Comparison of ENCODE assay signal across 26 cellular contexts in the genomic region with DNA sequence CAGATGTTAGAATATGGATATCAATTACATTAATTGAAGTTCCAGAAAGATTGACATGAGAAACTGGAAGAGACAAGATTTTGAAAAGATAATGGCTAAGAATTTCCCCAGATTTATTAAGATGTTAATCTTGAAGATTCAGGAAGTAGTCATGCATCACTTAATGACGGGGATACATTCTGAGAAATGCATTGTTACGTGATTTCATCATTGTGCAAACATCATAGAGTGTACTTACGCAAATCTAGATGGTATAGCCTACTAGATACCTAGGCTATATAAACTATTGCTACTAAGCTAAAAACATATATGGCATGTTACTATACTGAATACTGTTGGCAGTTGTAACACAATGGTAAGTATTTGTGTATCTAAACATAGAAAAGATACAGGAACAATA. TPM values are rescaled to one million over a fixed set of nuclear protein-coding genes. Genes with fewer than 3 reads are reported as not detected.
DNase-seq lines count a peak whose midpoint lies in the region; ATAC-seq, FAIRE-seq and TF ChIP-seq lines count a peak whose summit lies in the region.
"Had no signal": no experiment of that assay in that cellular context is flagged by ENCODE, and none has a peak within 500 bp of the region (broad histone marks: within the 10 kb centered on the region; RNA-seq: fewer than 3 reads in every experiment).

No MANE protein-coding gene starts in this region.

- no peak overlapping the region for H3K14ac ChIP-seq in IMR-90 (replicated peaks; ENCODE audit: low read depth, low read length)

- intact Hi-C loops in HepG2 (cut with micrococcal nuclease; ENCODE audit: unreplicated experiment) = no loop called here
- intact Hi-C loops in right lobe of liver (cut with DNase I) = no loop called here
- intact Hi-C loops in IMR-90 (cut with micrococcal nuclease) = no loop called here
- intact Hi-C loops in K562 (cut with micrococcal nuclease) = no loop called here

- H3K27me3 ChIP-seq in HepG2 (ENCODE audit: control insufficient read depth in 1 of 2, insufficient read depth in 2 of 2, low read length in 2 of 2) = no peaks in the 10 kb centered on the region; a peak in 1 of 5 replicates
- no peaks in the 10 kb centered on the region for H3K27me3 ChIP-seq in right lobe of liver
- H3K27me3 ChIP-seq in IMR-90 (ENCODE audit: control insufficient read depth, insufficient read depth, low read length) = no peaks in the 10 kb centered on the region; the same call in 1 of the 2 replicates
- H3K27me3 ChIP-seq in K562 (ENCODE audit: control insufficient read depth in 2 of 2, insufficient read depth in 2 of 2, low read length in 2 of 2) = no peaks in the 10 kb centered on the region
- H3K27me3 ChIP-seq: BLaER1, SJSA1 had no signal

- H3K4me3 Mint-ChIP-seq in activated T-cell treated with anti-CD3 and anti-CD28 coated beads, Interleukin-2, amount 50 U/mL, for 24 hours = no peak overlapping the region
- H3K4me3 Mint-ChIP-seq: CD4-positive, alpha-beta memory T cell; H9 had no signal

- H3K9me3 ChIP-seq in HepG2 (ENCODE audit: low read length) (peaks cover 5% of the 10 kb centered on the region; the same call in 1 of the 2 replicates), right lobe of liver (no peaks in the 10 kb centered on the region), IMR-90 (ENCODE audit: control insufficient read depth, insufficient read depth, low read length) (no peaks in the 10 kb centered on the region), K562 (replicated peaks; ENCODE audit: control insufficient read depth, insufficient read depth, low read depth, low read length) (no peaks in the 10 kb centered on the region)
- H3K9me3 ChIP-seq: Caco-2, SJSA1 had no signal

- H2AK9ac ChIP-seq in IMR-90 (replicated peaks; ENCODE audit: low read depth, low read length, poor library complexity) = no peak overlapping the region

- H3K9ac ChIP-seq in HepG2 (ENCODE audit: insufficient read depth, low read depth, low read length) (no peak overlapping the region), IMR-90 (ENCODE audit: low read depth, low read length) (no peak overlapping the region), K562 (ENCODE audit: insufficient read depth in 1 of 2, low read depth in 2 of 2, low read length in 2 of 2) (no peak overlapping the region)
- H3K9ac ChIP-seq: BLaER1, GM23248 had no signal

- TF ChIP-seq RAD21 in HepG2 (CRISPR knock-in tag; IDR thresholded peaks at IDR 0.05) = no peak
- no peak for TF ChIP-seq RAD21 in IMR-90 (IDR thresholded peaks at IDR 0.05; ENCODE audit: low read length)
- TF ChIP-seq RAD21 in K562 (CRISPR knock-in tag; conservative IDR thresholded peaks at IDR 0.05 in 1 of 2, IDR thresholded peaks at IDR 0.05 in 1 of 2) = no peak

- no peak for TF ChIP-seq EP300 in HepG2 (IDR thresholded peaks at IDR 0.05; ENCODE audit: low read depth in 2 of 2, low read length in 2 of 2)
- TF ChIP-seq EP300 in HepG2 (CRISPR knock-in tag; IDR thresholded peaks at IDR 0.05; ENCODE audit: borderline replicate concordance) = no peak
- no peak for TF ChIP-seq EP300 in K562 (IDR thresholded peaks at IDR 0.05; ENCODE audit: low read length)

- H2AFZ ChIP-seq in HepG2 (ENCODE audit: low read length) (no peak overlapping the region), IMR-90 (replicated peaks; ENCODE audit: low read length, poor library complexity) (no peak overlapping the region), K562 (ENCODE audit: low read depth, low read length) (no peak overlapping the region)
- H2AFZ ChIP-seq: GM23248 had no signal

- H2BK15ac ChIP-seq in IMR-90 (ENCODE audit: low read depth, low read length) = no peak overlapping the region

- H3K23ac ChIP-seq in IMR-90 (ENCODE audit: low read depth, low read length) = no peak overlapping the region

- H4K20me1 ChIP-seq in HepG2 (ENCODE audit: insufficient read depth, low read length) (no peaks in the 10 kb centered on the region), IMR-90 (ENCODE audit: insufficient read depth, low read length) (no peaks in the 10 kb centered on the region), K562 (replicated peaks; ENCODE audit: control insufficient read depth, insufficient read depth, low read length) (no peaks in the 10 kb centered on the region)
- H4K20me1 ChIP-seq: BLaER1 had no signal

- no peaks in the 10 kb centered on the region for H3K9me3 Mint-ChIP-seq in activated T-cell treated with anti-CD3 and anti-CD28 coated beads, Interleukin-2, amount 50 U/mL, for 24 hours
- H3K9me3 Mint-ChIP-seq: CD4-positive, alpha-beta memory T cell; H9; HFFc6 had no signal

- H3K79me1 ChIP-seq in IMR-90 (ENCODE audit: low read depth in 1 of 2, low read length in 2 of 2) = no peaks in the 10 kb centered on the region

- no peaks in the 10 kb centered on the region for H3K36me3 Mint-ChIP-seq in activated T-cell treated with anti-CD3 and anti-CD28 coated beads, Interleukin-2, amount 50 U/mL, for 24 hours (ENCODE audit: low read depth)
- H3K36me3 Mint-ChIP-seq: CD4-positive, alpha-beta memory T cell had no signal

- H3K56ac ChIP-seq in IMR-90 (ENCODE audit: extremely low read depth, insufficient read depth, low read length) = no peak overlapping the region

- no peaks in the 10 kb centered on the region for H3K4me1 Mint-ChIP-seq in activated T-cell treated with anti-CD3 and anti-CD28 coated beads, Interleukin-2, amount 50 U/mL, for 24 hours (ENCODE audit: low read depth)
- H3K4me1 Mint-ChIP-seq: CD4-positive, alpha-beta memory T cell; H9 had no signal

- no peak overlapping the region for H2BK20ac ChIP-seq in IMR-90 (ENCODE audit: low read depth, low read length)

- H2BK120ac ChIP-seq in IMR-90 (ENCODE audit: low read depth, low read length) = no peak overlapping the region

- H3K4me3 ChIP-seq in HepG2 (replicated peaks in 1 of 3; ENCODE audit: insufficient read depth in 1 of 3, low read depth in 2 of 3, low read length in 3 of 3) = no peak overlapping the region
- H3K4me3 ChIP-seq in right lobe of liver = no peak overlapping the region
- H3K4me3 ChIP-seq in IMR-90 (ENCODE audit: insufficient read depth, low read depth, low read length) = no peak overlapping the region
- H3K4me3 ChIP-seq in K562 = no peak overlapping the region
- H3K4me3 ChIP-seq: BLaER1, GM23248, SJSA1 had no signal

- DNase-seq in HepG2 (ENCODE audit: low spot score) (no peak), right lobe of liver (no peak), IMR-90 (no peak), K562 (ENCODE audit: extremely low read depth in 1 of 4, low spot score in 3 of 4) (no peak), DMS79 treated with DMSO at 0.1 percent for 48 hours (lab: John Stamatoyannopoulos, UW) (no peak), NCI-H226 (no peak)
- no peak for DNase-seq in activated T-cell treated with anti-CD3 and anti-CD28 coated beads, Interleukin-2, amount 50 U/mL, for 24 hours
- DNase-seq: ACHN; Caco-2; CD4-positive, alpha-beta memory T cell; DMS 273 treated with DMSO at 0.1 percent for 48 hours; GM23248; H9; HFFc6; KG1; NCI-H1417; NCI-H1694 treated with DMSO at 0.1 percent for 48 hours; NCI-H2081 treated with DMSO at 0.1 percent for 48 hours; NCI-H510A treated with DMSO at 0.1 percent for 48 hours; NCI-H748 treated with DMSO at 0.1 percent for 48 hours; NK-92 treated with Interleukin-12 subunit alpha and Interleukin-12 subunit beta, amount 100 ng/mL, for 24 hours; T-helper 1 cell; T-helper 9 cell had no signal

- no peak overlapping the region for H4K5ac ChIP-seq in IMR-90 (ENCODE audit: low read depth, low read length)

- TF ChIP-seq CTCF in HepG2 (CRISPR knock-in tag; IDR thresholded peaks at IDR 0.05) (no peak), right lobe of liver (IDR thresholded peaks at IDR 0.05) (no peak), IMR-90 (conservative IDR thresholded peaks at IDR 0.05; ENCODE audit: low read depth, low read length) (no peak), K562 (IDR thresholded peaks at IDR 0.05 in 2 of 3, conservative IDR thresholded peaks at IDR 0.05 in 1 of 3; ENCODE audit: insufficient read depth in 2 of 3, low read depth in 1 of 3, low read length in 3 of 3) (no peak)

- FAIRE-seq in HepG2 (lab: Jason Lieb, UNC) = no peak
- no peak for FAIRE-seq in K562 (lab: Jason Lieb, UNC)

- no peak for ATAC-seq in HepG2
- ATAC-seq in right lobe of liver = no peak
- ATAC-seq in IMR-90 (ENCODE audit: low read depth) = no peak
- no peak for ATAC-seq in K562
- ATAC-seq: Right ventricle myocardium inferior had no signal

- CTCF ChIA-PET in HepG2 (lab: Yijun Ruan, JAX; ENCODE audit: low intra/inter-chr PET ratio, low total read pairs) = no interaction called here
- CTCF ChIA-PET in IMR-90 (lab: Yijun Ruan, JAX) = no interaction called here
- CTCF ChIA-PET in K562 (lab: Yijun Ruan, JAX; ENCODE audit: low intra/inter-chr PET ratio) = no interaction called here

- H3K18ac ChIP-seq in IMR-90 (ENCODE audit: low read depth, low read length) = no peak overlapping the region

- 36% methylated on average over 3 of the region's 3 CpGs for WGBS in HepG2 (ENCODE audit: low lambda C conversion rate)
- 84% methylated on average over 3 of the region's 3 CpGs for WGBS in right lobe of liver (ENCODE audit: insufficient coverage, low coverage, low lambda C conversion rate, missing lambda C conversion rate)
- no CpG with 5 or more reads among the region's 3 CpGs for WGBS in IMR-90 (ENCODE audit: extremely low coverage in 2 of 2, insufficient read length in 1 of 2), 2 experiments
- 61% methylated on average over 3 of the region's 3 CpGs for WGBS in K562 (ENCODE audit: insufficient coverage, low coverage, missing lambda C conversion rate)

- no peak overlapping the region for H3K4me2 ChIP-seq in HepG2 (ENCODE audit: low read depth, low read length)
- no peak overlapping the region for H3K4me2 ChIP-seq in IMR-90 (ENCODE audit: low read depth, low read length)
- H3K4me2 ChIP-seq in K562 (ENCODE audit: insufficient read depth, low read length) = no peak overlapping the region

- peaks cover 12% of the 10 kb centered on the region for H3K4me1 ChIP-seq in HepG2 (ENCODE audit: insufficient read depth, low read length)
- H3K4me1 ChIP-seq in right lobe of liver = no peaks in the 10 kb centered on the region
- no peaks in the 10 kb centered on the region for H3K4me1 ChIP-seq in IMR-90 (ENCODE audit: control insufficient read depth, insufficient read depth, low read length)
- H3K4me1 ChIP-seq in K562 (replicated peaks in 1 of 2; ENCODE audit: control insufficient read depth in 2 of 2, insufficient read depth in 2 of 2, low read length in 2 of 2) = peaks cover 0 to 11% of the 10 kb centered on the region in 2 experiments; a peak in 1 of 5 replicates
- H3K4me1 ChIP-seq: Caco-2, SJSA1 had no signal

- no peak overlapping the region for H3K27ac ChIP-seq in HepG2 (ENCODE audit: extremely low read length, insufficient read depth, low read length)
- no peak overlapping the region for H3K27ac ChIP-seq in right lobe of liver
- no peak overlapping the region for H3K27ac ChIP-seq in IMR-90 (ENCODE audit: insufficient read depth, low read length)
- no peak overlapping the region for H3K27ac ChIP-seq in K562 (ENCODE audit: extremely low read depth, low read depth, low read length)
- H3K27ac ChIP-seq: BLaER1, GM23248, SJSA1 had no signal

- H3K4ac ChIP-seq in IMR-90 (ENCODE audit: low read depth, low read length) = no peak overlapping the region

- dilution Hi-C loops in IMR-90 (cut with HindIII; ENCODE audit: low sequenced_read_pairs, unreplicated experiment) = no loop called here

- H2BK5ac ChIP-seq in IMR-90 (ENCODE audit: low read depth, low read length, poor library complexity, severe bottlenecking) = no peak overlapping the region

- H3K27ac Mint-ChIP-seq in activated T-cell treated with anti-CD3 and anti-CD28 coated beads, Interleukin-2, amount 50 U/mL, for 24 hours = no peak overlapping the region
- H3K27ac Mint-ChIP-seq: CD4-positive, alpha-beta memory T cell; H9; HFFc6 had no signal

- H3K9me1 ChIP-seq in IMR-90 (ENCODE audit: insufficient read depth, low read length) = no peaks in the 10 kb centered on the region; the same call in 1 of the 2 replicates
- H3K9me1 ChIP-seq in K562 (ENCODE audit: control insufficient read depth, insufficient read depth, low read length) = no peaks in the 10 kb centered on the region

- POLR2A ChIA-PET in HepG2 (lab: Yijun Ruan, JAX) (no interaction called here), IMR-90 (lab: Charles Lee; ENCODE audit: unreplicated experiment) (interaction anchor here (0.5 kb wide), 1 partner anchor 26 kb away, joined by 3 read pairs; no protein-coding TSS in a partner anchor), K562 (lab: Yijun Ruan, JAX) (no interaction called here)

- no peaks in the 10 kb centered on the region for H3K79me2 ChIP-seq in HepG2 (ENCODE audit: insufficient read depth, low read length)
- no peaks in the 10 kb centered on the region for H3K79me2 ChIP-seq in K562 (ENCODE audit: control insufficient read depth, insufficient read depth, low read length)

- no TSS peak for BruUV-seq in HepG2 (replicated peaks; lab: Mats Ljungman, UMichigan)
- no TSS peak for BruUV-seq in IMR-90 (replicated peaks; lab: Mats Ljungman, UMichigan)
- BruUV-seq in K562 (replicated peaks; lab: Mats Ljungman, UMichigan) = no TSS peak

- no peak overlapping the region for H4K8ac ChIP-seq in IMR-90 (ENCODE audit: low read depth in 2 of 2, low read length in 2 of 2)

- in situ Hi-C loops in HepG2 (cut with HindIII; ENCODE audit: extremely low pct_ligation_motif_present, low pct_unique_long_range_greater_than_20kb) (no loop called here), IMR-90 (cut with MboI; ENCODE audit: low sequenced_read_pairs) (no loop called here), K562 (cut with MboI) (no loop called here)

- no peaks in the 10 kb centered on the region for H3K27me3 Mint-ChIP-seq in activated T-cell treated with anti-CD3 and anti-CD28 coated beads, Interleukin-2, amount 50 U/mL, for 24 hours

- no peak overlapping the region for H2AK5ac ChIP-seq in IMR-90 (ENCODE audit: low read depth, low read length)

- no peak for TF ChIP-seq POLR2A in HepG2 (IDR thresholded peaks at IDR 0.05; ENCODE audit: insufficient read depth in 1 of 2, low read depth in 2 of 2, low read length in 2 of 2)
- TF ChIP-seq POLR2A in right lobe of liver (IDR thresholded peaks at IDR 0.05) = no peak
- TF ChIP-seq POLR2A in IMR-90 (IDR thresholded peaks at IDR 0.05; ENCODE audit: low read depth, low read length) = no peak
- no peak for TF ChIP-seq POLR2A in K562 (conservative IDR thresholded peaks at IDR 0.05)

- H3K36me3 ChIP-seq in HepG2 (replicated peaks in 1 of 2; ENCODE audit: control insufficient read depth in 1 of 2, insufficient read depth in 2 of 2, low read length in 2 of 2) (no peaks in the 10 kb centered on the region), right lobe of liver (no peaks in the 10 kb centered on the region), IMR-90 (ENCODE audit: control insufficient read depth, insufficient read depth, low read length) (no peaks in the 10 kb centered on the region), K562 (ENCODE audit: control insufficient read depth, insufficient read depth, low read length) (no peaks in the 10 kb centered on the region)
- H3K36me3 ChIP-seq: BLaER1, SJSA1 had no signal

- no peak overlapping the region for H4K91ac ChIP-seq in IMR-90 (ENCODE audit: insufficient read depth, low read depth, low read length)

RNA-seq across cellular contexts. Expression of gene CHMP3, which starts 6.8 kb away (rescaled TPM):
- total RNA-seq in HepG2 (2016; rRNA removed; fragmentation: Illumina TruSeq; extraction: Trizol) (114 and 154 TPM in 2 replicates), right lobe of liver (10 to 100 TPM; 16.2 to 29.3 (median 24.4) TPM), IMR-90 (2012; rRNA removed) (38.4 and 81.4 TPM in 2 replicates), K562 (2014; rRNA removed) (26.2 and 27.3 TPM in 2 replicates), K562 (2014; rRNA removed; fragmentation: Illumina TruSeq; extraction: Trizol) (31.7 and 37.1 TPM in 2 replicates), K562 (2015; rRNA removed; fragmentation: Illumina TruSeq; extraction: Trizol) (38.8 and 40.3 TPM in 2 replicates), K562 (2021) (31.1 and 37.7 TPM in 2 replicates)
- 71.2 and 80.6 TPM in 2 replicates for total RNA-seq in HepG2 (2016; cell fraction: cytosol; rRNA removed; fragmentation: Illumina TruSeq; extraction: Trizol; ENCODE audit: low read depth)
- total RNA-seq in HepG2 (2016; cell fraction: insoluble cytoplasmic fraction; rRNA removed; fragmentation: Illumina TruSeq; extraction: Trizol) = 108 and 156 TPM in 2 replicates
- total RNA-seq in HepG2 (2016; cell fraction: membrane; rRNA removed; fragmentation: Illumina TruSeq; extraction: Trizol) = 138 and 146 TPM in 2 replicates
- total RNA-seq in HepG2 (2016; cell fraction: nucleus; rRNA removed; fragmentation: Illumina TruSeq; extraction: Trizol) = 48.2 and 51.8 TPM in 2 replicates
- polyA plus RNA-seq in HepG2 (2011; rRNA removed) (53.9 and 64.1 TPM in 2 replicates), IMR-90 (2012; rRNA removed) (61.0 and 84.6 TPM in 2 replicates), K562 (2011; rRNA removed) (22.5 and 42.8 TPM in 2 replicates), K562 (2014; fragmentation: Illumina TruSeq; extraction: Trizol) (49.7 and 52.5 TPM in 2 replicates), K562 (2014; fragmentation: Nextera tagmentation; extraction: Ambion mirVana) (10 to 100 TPM; 20.6 to 26.3 TPM), K562 (2014; rRNA removed) (21.8 and 23.2 TPM in 2 replicates)
- 41.7 and 60.7 TPM in 2 replicates for polyA plus RNA-seq in HepG2 (2011; cell fraction: cytosol; rRNA removed)
- 13.1 and 19.6 TPM in 2 replicates for polyA plus RNA-seq in HepG2 (2011; cell fraction: nucleus; rRNA removed)
- 82.9 and 84.9 TPM in 2 replicates for polyA plus RNA-seq in HepG2 (2012)
- polyA plus RNA-seq in HepG2 (2016; cell fraction: cytosol; fragmentation: Illumina TruSeq; extraction: Trizol; ENCODE audit: low read depth) = 151 and 156 TPM in 2 replicates
- polyA plus RNA-seq in HepG2 (2016; cell fraction: insoluble cytoplasmic fraction; fragmentation: Illumina TruSeq; extraction: Trizol; ENCODE audit: low read depth) = 190 and 193 TPM in 2 replicates
- polyA plus RNA-seq in HepG2 (2016; cell fraction: membrane; fragmentation: Illumina TruSeq; extraction: Trizol; ENCODE audit: low read depth) = 182 and 183 TPM in 2 replicates
- polyA plus RNA-seq in HepG2 (2016; cell fraction: nucleus; fragmentation: Illumina TruSeq; extraction: Trizol; ENCODE audit: insufficient read depth, low read depth) = 65.8 and 79.0 TPM in 2 replicates
- polyA minus RNA-seq in HepG2 (2011; rRNA and poly(A)+ RNA removed; ENCODE audit: low replicate concordance) = 27.5 and 37.8 TPM in 2 replicates
- 26.5 and 29.3 TPM in 2 replicates for polyA minus RNA-seq in HepG2 (2011; cell fraction: cytosol; rRNA and poly(A)+ RNA removed)
- polyA minus RNA-seq in HepG2 (2011; cell fraction: nucleus; rRNA and poly(A)+ RNA removed) = 32.2 and 43.8 TPM in 2 replicates
- 19.9 and 31.0 TPM in 2 replicates for polyA plus RNA-seq in IMR-90 (2012; cell fraction: cytosol; rRNA removed)
- polyA plus RNA-seq in IMR-90 (2012; cell fraction: nucleus; rRNA removed; ENCODE audit: low replicate concordance) = 4.6 and 24.0 TPM in 2 replicates
- total RNA-seq in K562 (2011; cell fraction: chromatin; rRNA removed; ENCODE audit: low replicate concordance) = 9.9 and 28.2 TPM in 2 replicates
- 5.9 and 8.0 TPM in 2 replicates for total RNA-seq in K562 (2011; cell fraction: nucleolus; rRNA removed)
- 13.9 and 25.6 TPM in 2 replicates for total RNA-seq in K562 (2011; cell fraction: nucleoplasm; rRNA removed)
- 13.2 and 18.0 TPM in 2 replicates for polyA plus RNA-seq in K562 (2011; cell fraction: cytosol; rRNA removed)
- 6.0 and 9.3 TPM in 2 replicates for polyA plus RNA-seq in K562 (2011; cell fraction: nucleus; rRNA removed)
- 33.4 and 54.2 TPM in 2 replicates for polyA plus RNA-seq in K562 (2012)
- 35.9 and 37.7 TPM in 2 replicates for polyA minus RNA-seq in K562 (2011; rRNA and poly(A)+ RNA removed)
- polyA minus RNA-seq in K562 (2011; cell fraction: cytosol; rRNA and poly(A)+ RNA removed) = 9.6 and 10.2 TPM in 2 replicates
- polyA minus RNA-seq in K562 (2011; cell fraction: nucleus; rRNA and poly(A)+ RNA removed) = 6.1 and 8.0 TPM in 2 replicates

RNA-seq across cellular contexts. Expression of gene RNF103, which starts 53.6 kb away (rescaled TPM):
- total RNA-seq in HepG2 (2016; rRNA removed; fragmentation: Illumina TruSeq; extraction: Trizol) = 12.6 and 19.8 TPM in 2 replicates
- 1.5 and 1.9 TPM in 2 replicates for total RNA-seq in HepG2 (2016; cell fraction: cytosol; rRNA removed; fragmentation: Illumina TruSeq; extraction: Trizol; ENCODE audit: low read depth)
- total RNA-seq in HepG2 (2016; cell fraction: insoluble cytoplasmic fraction; rRNA removed; fragmentation: Illumina TruSeq; extraction: Trizol) = 11.0 and 21.0 TPM in 2 replicates
- total RNA-seq in HepG2 (2016; cell fraction: membrane; rRNA removed; fragmentation: Illumina TruSeq; extraction: Trizol) = 6.1 and 6.2 TPM in 2 replicates
- 39.4 and 41.8 TPM in 2 replicates for total RNA-seq in HepG2 (2016; cell fraction: nucleus; rRNA removed; fragmentation: Illumina TruSeq; extraction: Trizol)
- 19.6 and 21.1 TPM in 2 replicates for polyA plus RNA-seq in HepG2 (2011; rRNA removed)
- polyA plus RNA-seq in HepG2 (2011; cell fraction: cytosol; rRNA removed) = 8.2 and 16.0 TPM in 2 replicates
- polyA plus RNA-seq in HepG2 (2011; cell fraction: nucleus; rRNA removed) = 22.3 and 24.0 TPM in 2 replicates
- polyA plus RNA-seq in HepG2 (2012) = 38.7 and 39.1 TPM in 2 replicates
- 1.5 and 1.6 TPM in 2 replicates for polyA plus RNA-seq in HepG2 (2016; cell fraction: cytosol; fragmentation: Illumina TruSeq; extraction: Trizol; ENCODE audit: low read depth)
- polyA plus RNA-seq in HepG2 (2016; cell fraction: insoluble cytoplasmic fraction; fragmentation: Illumina TruSeq; extraction: Trizol; ENCODE audit: low read depth) = 11.7 and 15.5 TPM in 2 replicates
- 4.1 and 4.3 TPM in 2 replicates for polyA plus RNA-seq in HepG2 (2016; cell fraction: membrane; fragmentation: Illumina TruSeq; extraction: Trizol; ENCODE audit: low read depth)
- polyA plus RNA-seq in HepG2 (2016; cell fraction: nucleus; fragmentation: Illumina TruSeq; extraction: Trizol; ENCODE audit: insufficient read depth, low read depth) = 43.3 and 45.1 TPM in 2 replicates
- 5.0 and 18.9 TPM in 2 replicates for polyA minus RNA-seq in HepG2 (2011; rRNA and poly(A)+ RNA removed; ENCODE audit: low replicate concordance)
- 22.4 and 27.3 TPM in 2 replicates for polyA minus RNA-seq in HepG2 (2011; cell fraction: cytosol; rRNA and poly(A)+ RNA removed)
- 136 and 137 TPM in 2 replicates for polyA minus RNA-seq in HepG2 (2011; cell fraction: nucleus; rRNA and poly(A)+ RNA removed)
- total RNA-seq in right lobe of liver = 10 to 100 TPM; 30.6 to 47.7 (median 39.7) TPM
- total RNA-seq in IMR-90 (2012; rRNA removed) = 5.6 and 10.0 TPM in 2 replicates
- polyA plus RNA-seq in IMR-90 (2012; rRNA removed) = 5.5 and 7.2 TPM in 2 replicates
- polyA plus RNA-seq in IMR-90 (2012; cell fraction: cytosol; rRNA removed) = 2.0 and 2.4 TPM in 2 replicates
- 2.2 and 13.9 TPM in 2 replicates for polyA plus RNA-seq in IMR-90 (2012; cell fraction: nucleus; rRNA removed; ENCODE audit: low replicate concordance)
- 8.8 and 28.5 TPM in 2 replicates for total RNA-seq in K562 (2011; cell fraction: chromatin; rRNA removed; ENCODE audit: low replicate concordance)
- total RNA-seq in K562 (2011; cell fraction: nucleolus; rRNA removed) = 7.7 and 10.9 TPM in 2 replicates
- total RNA-seq in K562 (2011; cell fraction: nucleoplasm; rRNA removed) = 17.7 and 26.7 TPM in 2 replicates
- total RNA-seq in K562 (2014; rRNA removed) = 3.1 and 3.9 TPM in 2 replicates
- total RNA-seq in K562 (2014; rRNA removed; fragmentation: Illumina TruSeq; extraction: Trizol) = 4.7 and 5.6 TPM in 2 replicates
- total RNA-seq in K562 (2015; rRNA removed; fragmentation: Illumina TruSeq; extraction: Trizol) = 4.0 and 4.1 TPM in 2 replicates
- total RNA-seq in K562 (2021) = 5.7 and 6.8 TPM in 2 replicates
- 3.0 and 5.7 TPM in 2 replicates for polyA plus RNA-seq in K562 (2011; rRNA removed)
- 2.0 and 2.1 TPM in 2 replicates for polyA plus RNA-seq in K562 (2011; cell fraction: cytosol; rRNA removed)
- polyA plus RNA-seq in K562 (2011; cell fraction: nucleus; rRNA removed) = 4.6 and 5.2 TPM in 2 replicates
- 3.8 and 6.1 TPM in 2 replicates for polyA plus RNA-seq in K562 (2012)
- polyA plus RNA-seq in K562 (2014; fragmentation: Illumina TruSeq; extraction: Trizol) = 5.2 and 5.7 TPM in 2 replicates
- 1 to 10 TPM; 1.2 to 1.4 TPM for polyA plus RNA-seq in K562 (2014; fragmentation: Nextera tagmentation; extraction: Ambion mirVana)
- 3.3 and 4.6 TPM in 2 replicates for polyA plus RNA-seq in K562 (2014; rRNA removed)
- 8.0 and 10.5 TPM in 2 replicates for polyA minus RNA-seq in K562 (2011; rRNA and poly(A)+ RNA removed)
- polyA minus RNA-seq in K562 (2011; cell fraction: cytosol; rRNA and poly(A)+ RNA removed) = 1.4 and 3.1 TPM in 2 replicates
- polyA minus RNA-seq in K562 (2011; cell fraction: nucleus; rRNA and poly(A)+ RNA removed) = 11.6 and 13.6 TPM in 2 replicates

Comparison
In these comparisons a context has a peak if more than half of its experiments do, and no peak if none do; other contexts are left out.
1. Of the 241 proteins assayed by ChIP-seq in both HepG2 and K562: peak only in HepG2: CEBPB; only in K562: none; in both: CEBPG; in neither: 235; mixed calls (peak in some experiments, not most) for 4.